19 cellular contexts compared by ENCODE assay signal in genomic region chr20:24388828-24389325, GRCh38.
DNase-seq lines count a peak whose midpoint lies in the region; ATAC-seq and TF ChIP-seq lines count a peak whose summit lies in the region.
"Had no signal": no experiment of that assay in that cellular context is flagged by ENCODE, and none has a peak within 500 bp of the region (broad histone marks: within the 10 kb centered on the region; RNA-seq: fewer than 3 reads in every experiment).

No MANE protein-coding gene starts in this region.

- H3K36me3 ChIP-seq in SJCRH30, result no peaks in the 10 kb centered on the region
- no peaks in the 10 kb centered on the region for H3K36me3 ChIP-seq in suprapubic skin
- H3K36me3 ChIP-seq: heart right ventricle, sigmoid colon, SJSA1, stomach had no signal

- H3K27me3 Mint-ChIP-seq in activated CD4-positive, alpha-beta T cell treated with anti-CD3 and anti-CD28 coated beads, Interleukin-2, amount 10 ng/mL, durations not matched to agents 7 days and 5 days, result no peaks in the 10 kb centered on the region
- no peaks in the 10 kb centered on the region for H3K27me3 Mint-ChIP-seq in stimulated activated naive CD8-positive, alpha-beta T cell treated with anti-CD3 and anti-CD28 coated beads, Interleukin-15, Interleukin-2, amounts not matched to agents 100 ng/mL and 50 ng/mL, for 24 hours

- peak overlapping the region; percentile 89 for H3K27ac Mint-ChIP-seq in activated CD4-positive, alpha-beta T cell treated with anti-CD3 and anti-CD28 coated beads, Interleukin-2, amount 10 ng/mL, durations not matched to agents 7 days and 5 days
- peak overlapping the region; percentile 3 for H3K27ac Mint-ChIP-seq in stimulated activated naive CD8-positive, alpha-beta T cell treated with anti-CD3 and anti-CD28 coated beads, Interleukin-15, Interleukin-2, amounts not matched to agents 100 ng/mL and 50 ng/mL, for 24 hours
- H3K27ac Mint-ChIP-seq: progenitor cell of endocrine pancreas had no signal

- H3K9me3 ChIP-seq in SJCRH30 (replicated peaks), result no peaks in the 10 kb centered on the region
- H3K9me3 ChIP-seq in suprapubic skin, result no peaks in the 10 kb centered on the region
- H3K9me3 ChIP-seq: body of pancreas, heart right ventricle, sigmoid colon, SJSA1, stomach had no signal

- ATAC-seq in HG03196 (IDR thresholded peaks at IDR 0.05; ENCODE audit: unreplicated experiment), result no peak
- ATAC-seq: body of pancreas had no signal

- POLR2A ChIA-PET in activated CD4-positive, alpha-beta T cell treated with anti-CD3 and anti-CD28 coated beads, Interleukin-2, amount 10 ng/mL, durations not matched to agents 7 days and 5 days (lab: Charles Lee), result interaction anchor here (0.6 kb wide), 1 partner anchor 42 kb away, joined by 3 read pairs; no protein-coding TSS in a partner anchor

- no peaks in the 10 kb centered on the region for H3K27me3 ChIP-seq in HL-60 (ENCODE audit: insufficient read depth, poor library complexity, severe bottlenecking)
- no peaks in the 10 kb centered on the region for H3K27me3 ChIP-seq in SJCRH30
- peaks cover 1% of the 10 kb centered on the region for H3K27me3 ChIP-seq in suprapubic skin
- H3K27me3 ChIP-seq: body of pancreas, sigmoid colon, SJSA1 had no signal

- peaks cover 6% of the 10 kb centered on the region for H3K9me3 Mint-ChIP-seq in activated CD4-positive, alpha-beta T cell treated with anti-CD3 and anti-CD28 coated beads, Interleukin-2, amount 10 ng/mL, durations not matched to agents 7 days and 5 days
- no peaks in the 10 kb centered on the region for H3K9me3 Mint-ChIP-seq in stimulated activated naive CD8-positive, alpha-beta T cell treated with anti-CD3 and anti-CD28 coated beads, Interleukin-15, Interleukin-2, amounts not matched to agents 100 ng/mL and 50 ng/mL, for 24 hours

- WGBS in suprapubic skin, result 67% methylated on average over 5 of the region's 7 CpGs

- TF ChIP-seq POLR2A in suprapubic skin (IDR thresholded peaks at IDR 0.05), result no peak

- CTCF ChIA-PET in activated CD4-positive, alpha-beta T cell treated with anti-CD3 and anti-CD28 coated beads, Interleukin-2, amount 10 ng/mL, durations not matched to agents 7 days and 5 days (lab: Charles Lee), result interaction anchor here (1.3 kb wide), 1 partner anchor 9 kb away, joined by 4 read pairs; no protein-coding TSS in a partner anchor

- H3K27ac ChIP-seq in HL-60 (replicated peaks), result peak overlapping the region; percentile 57
- no peak overlapping the region for H3K27ac ChIP-seq in SJCRH30
- H3K27ac ChIP-seq in suprapubic skin, result no peak overlapping the region
- H3K27ac ChIP-seq: body of pancreas, heart right ventricle, sigmoid colon, SJSA1, stomach had no signal

- H3K4me1 Mint-ChIP-seq in activated CD4-positive, alpha-beta T cell treated with anti-CD3 and anti-CD28 coated beads, Interleukin-2, amount 10 ng/mL, durations not matched to agents 7 days and 5 days, result peaks cover 32% of the 10 kb centered on the region
- H3K4me1 Mint-ChIP-seq in stimulated activated naive CD8-positive, alpha-beta T cell treated with anti-CD3 and anti-CD28 coated beads, Interleukin-15, Interleukin-2, amounts not matched to agents 100 ng/mL and 50 ng/mL, for 24 hours (ENCODE audit: low read depth), result peaks cover 28% of the 10 kb centered on the region

- H3K4me3 ChIP-seq in HL-60 (replicated peaks; ENCODE audit: insufficient read depth, low read length) (no peak overlapping the region), SJCRH30 (no peak overlapping the region), suprapubic skin (no peak overlapping the region)
- H3K4me3 ChIP-seq: body of pancreas, heart right ventricle, sigmoid colon, SJSA1, stomach had no signal

- H3K4me3 Mint-ChIP-seq in activated CD4-positive, alpha-beta T cell treated with anti-CD3 and anti-CD28 coated beads, Interleukin-2, amount 10 ng/mL, durations not matched to agents 7 days and 5 days, result peak overlapping the region; percentile 18
- no peak overlapping the region for H3K4me3 Mint-ChIP-seq in stimulated activated naive CD8-positive, alpha-beta T cell treated with anti-CD3 and anti-CD28 coated beads, Interleukin-15, Interleukin-2, amounts not matched to agents 100 ng/mL and 50 ng/mL, for 24 hours

- no peaks in the 10 kb centered on the region for H3K36me3 Mint-ChIP-seq in activated CD4-positive, alpha-beta T cell treated with anti-CD3 and anti-CD28 coated beads, Interleukin-2, amount 10 ng/mL, durations not matched to agents 7 days and 5 days (ENCODE audit: low read depth)
- H3K36me3 Mint-ChIP-seq in stimulated activated naive CD8-positive, alpha-beta T cell treated with anti-CD3 and anti-CD28 coated beads, Interleukin-15, Interleukin-2, amounts not matched to agents 100 ng/mL and 50 ng/mL, for 24 hours (ENCODE audit: low read depth), result no peaks in the 10 kb centered on the region

- no peak for TF ChIP-seq EP300 in suprapubic skin (IDR thresholded peaks at IDR 0.05)

- DNase-seq in activated CD4-positive, alpha-beta T cell treated with anti-CD3 and anti-CD28 coated beads, Interleukin-2, amount 10 ng/mL, durations not matched to agents 7 days and 5 days, result no peak
- no peak for DNase-seq in activated CD4-positive, alpha-beta T cell treated with anti-CD3 and anti-CD28 coated beads, Interleukin-2, amount 50 U/mL, for 4 hours
- DNase-seq in HL-60 (ENCODE audit: low read depth in 1 of 2, low spot score in 1 of 2), result peak in 1 of 2 experiments; percentile 44
- peak; percentile 15 to 49 for DNase-seq in SJCRH30
- no peak for DNase-seq in suprapubic skin (ENCODE audit: low spot score in 2 of 2)
- DNase-seq in NCI-H1092 (lab: John Stamatoyannopoulos, UW), result no peak
- DNase-seq: activated CD4-positive, CD25-positive, alpha-beta regulatory T cell treated with anti-CD3 and anti-CD28 coated beads, Interleukin-2, amount 50 U/mL, for 72 hours; effector CD4-positive, alpha-beta T cell; HCEC 1CT; NCI-H1436; sigmoid colon; stomach; trophoblast cell had no signal

- TF ChIP-seq CTCF in HL-60 (IDR thresholded peaks at IDR 0.05; ENCODE audit: insufficient read depth, low read length) (no peak), suprapubic skin (IDR thresholded peaks at IDR 0.05) (no peak)

- H3K4me1 ChIP-seq in SJCRH30, result no peaks in the 10 kb centered on the region; the same call in 1 of the 2 replicates
- H3K4me1 ChIP-seq in suprapubic skin, result no peaks in the 10 kb centered on the region
- H3K4me1 ChIP-seq: body of pancreas, sigmoid colon, SJSA1, stomach had no signal

Comparison
In these comparisons a context has a peak if more than half of its experiments do, and no peak if none do; other contexts are left out.
1. DNase-seq: peak in SJCRH30 (2 of 2); none in activated CD4-positive, alpha-beta T cell treated with anti-CD3 and anti-CD28 coated beads, Interleukin-2, amount 10 ng/mL, durations not matched to agents 7 days and 5 days (single experiment), activated CD4-positive, alpha-beta T cell treated with anti-CD3 and anti-CD28 coated beads, Interleukin-2, amount 50 U/mL, for 4 hours (0 of 2), suprapubic skin (0 of 2) and NCI-H1092 (single experiment).